Comparison of ENCODE assay signal across 1 cellular context in the genomic region with DNA sequence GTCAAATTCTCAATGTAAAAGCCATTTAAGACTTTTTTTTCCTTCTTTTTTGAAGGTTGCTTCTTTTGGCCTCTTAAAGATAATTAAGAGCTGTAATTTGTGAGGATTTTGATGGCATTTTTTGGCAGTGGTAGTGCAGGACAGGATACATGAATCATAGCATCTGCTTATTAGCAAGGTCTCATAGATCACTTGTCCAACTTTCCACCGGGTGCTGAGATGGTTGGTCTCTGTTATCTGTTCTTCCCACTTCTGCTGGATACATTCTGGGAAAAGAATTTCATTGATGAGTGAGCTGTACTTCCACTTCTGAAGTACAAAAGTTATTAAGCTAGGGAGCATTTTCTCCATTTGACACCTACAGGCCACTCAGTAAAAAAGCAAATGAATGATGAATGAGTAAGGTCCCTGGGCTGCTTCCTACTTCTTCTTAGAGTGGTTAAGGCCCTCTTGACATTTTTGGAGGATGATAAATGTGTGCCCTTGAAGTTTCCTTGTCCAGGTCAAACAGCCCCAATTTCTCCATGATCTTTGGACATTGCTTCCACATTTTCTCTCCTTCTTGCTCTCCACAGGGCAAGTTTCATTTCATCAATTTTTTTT.
TF ChIP-seq lines count a peak whose summit lies in the region.

No MANE protein-coding gene starts in this region.

TF ChIP-seq in SK-N-SH, 30 proteins besides CTCF, POLR2A, EP300 and RAD21 (continued from another document):
- TF ChIP-seq MEF2A (IDR thresholded peaks at IDR 0.05; ENCODE audit: borderline replicate concordance, low read depth) (no peak), NRF1 (IDR thresholded peaks at IDR 0.05; ENCODE audit: low read depth, low read length) (no peak), NFIC (IDR thresholded peaks at IDR 0.05; ENCODE audit: borderline replicate concordance) (peak; percentile 83), RXRA (IDR thresholded peaks at IDR 0.05; ENCODE audit: borderline replicate concordance, low read depth) (peak; percentile 19; the same call in 1 of the 2 replicates), FOXJ3 (CRISPR knock-in tag; IDR thresholded peaks at IDR 0.05) (no peak), SMC3 (IDR thresholded peaks at IDR 0.05; ENCODE audit: low read depth, low read length) (no peak), FOXM1 (IDR thresholded peaks at IDR 0.05; ENCODE audit: low read depth) (0 out of 2 replicates have a peak, but pooled peaks have one; percentile 43), YY1 (IDR thresholded peaks at IDR 0.05; ENCODE audit: low read depth) (no peak), ELF1 (IDR thresholded peaks at IDR 0.05) (no peak), MXI1 (IDR thresholded peaks at IDR 0.05; ENCODE audit: low read depth, low read length) (no peak), POLR2AphosphoS5 (IDR thresholded peaks at IDR 0.05; ENCODE audit: low read depth, low read length) (no peak), TCF12 (IDR thresholded peaks at IDR 0.05) (peak; percentile 89), CHD2 (IDR thresholded peaks at IDR 0.05; ENCODE audit: low read length, partially characterized antibody) (no peak), GATA2 (CRISPR knock-in tag; IDR thresholded peaks at IDR 0.05) (no peak), EZH2phosphoT487 (IDR thresholded peaks at IDR 0.05; ENCODE audit: borderline replicate concordance, low read depth) (no peak), RFX5 (IDR thresholded peaks at IDR 0.05; ENCODE audit: low read length) (no peak), SIN3A (IDR thresholded peaks at IDR 0.05; ENCODE audit: borderline replicate concordance, low read depth, low read length) (no peak)
- TF ChIP-seq, protein P1, sequence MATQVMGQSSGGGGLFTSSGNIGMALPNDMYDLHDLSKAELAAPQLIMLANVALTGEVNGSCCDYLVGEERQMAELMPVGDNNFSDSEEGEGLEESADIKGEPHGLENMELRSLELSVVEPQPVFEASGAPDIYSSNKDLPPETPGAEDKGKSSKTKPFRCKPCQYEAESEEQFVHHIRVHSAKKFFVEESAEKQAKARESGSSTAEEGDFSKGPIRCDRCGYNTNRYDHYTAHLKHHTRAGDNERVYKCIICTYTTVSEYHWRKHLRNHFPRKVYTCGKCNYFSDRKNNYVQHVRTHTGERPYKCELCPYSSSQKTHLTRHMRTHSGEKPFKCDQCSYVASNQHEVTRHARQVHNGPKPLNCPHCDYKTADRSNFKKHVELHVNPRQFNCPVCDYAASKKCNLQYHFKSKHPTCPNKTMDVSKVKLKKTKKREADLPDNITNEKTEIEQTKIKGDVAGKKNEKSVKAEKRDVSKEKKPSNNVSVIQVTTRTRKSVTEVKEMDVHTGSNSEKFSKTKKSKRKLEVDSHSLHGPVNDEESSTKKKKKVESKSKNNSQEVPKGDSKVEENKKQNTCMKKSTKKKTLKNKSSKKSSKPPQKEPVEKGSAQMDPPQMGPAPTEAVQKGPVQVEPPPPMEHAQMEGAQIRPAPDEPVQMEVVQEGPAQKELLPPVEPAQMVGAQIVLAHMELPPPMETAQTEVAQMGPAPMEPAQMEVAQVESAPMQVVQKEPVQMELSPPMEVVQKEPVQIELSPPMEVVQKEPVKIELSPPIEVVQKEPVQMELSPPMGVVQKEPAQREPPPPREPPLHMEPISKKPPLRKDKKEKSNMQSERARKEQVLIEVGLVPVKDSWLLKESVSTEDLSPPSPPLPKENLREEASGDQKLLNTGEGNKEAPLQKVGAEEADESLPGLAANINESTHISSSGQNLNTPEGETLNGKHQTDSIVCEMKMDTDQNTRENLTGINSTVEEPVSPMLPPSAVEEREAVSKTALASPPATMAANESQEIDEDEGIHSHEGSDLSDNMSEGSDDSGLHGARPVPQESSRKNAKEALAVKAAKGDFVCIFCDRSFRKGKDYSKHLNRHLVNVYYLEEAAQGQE (IDR thresholded peaks at IDR 0.05; ENCODE audit: low read depth, low read length): no peak
- TF ChIP-seq, protein P2, sequence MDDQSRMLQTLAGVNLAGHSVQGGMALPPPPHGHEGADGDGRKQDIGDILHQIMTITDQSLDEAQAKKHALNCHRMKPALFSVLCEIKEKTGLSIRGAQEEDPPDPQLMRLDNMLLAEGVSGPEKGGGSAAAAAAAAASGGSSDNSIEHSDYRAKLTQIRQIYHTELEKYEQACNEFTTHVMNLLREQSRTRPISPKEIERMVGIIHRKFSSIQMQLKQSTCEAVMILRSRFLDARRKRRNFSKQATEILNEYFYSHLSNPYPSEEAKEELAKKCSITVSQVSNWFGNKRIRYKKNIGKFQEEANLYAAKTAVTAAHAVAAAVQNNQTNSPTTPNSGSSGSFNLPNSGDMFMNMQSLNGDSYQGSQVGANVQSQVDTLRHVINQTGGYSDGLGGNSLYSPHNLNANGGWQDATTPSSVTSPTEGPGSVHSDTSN (IDR thresholded peaks at IDR 0.05): peak; percentile 88
- TF ChIP-seq, protein P3, sequence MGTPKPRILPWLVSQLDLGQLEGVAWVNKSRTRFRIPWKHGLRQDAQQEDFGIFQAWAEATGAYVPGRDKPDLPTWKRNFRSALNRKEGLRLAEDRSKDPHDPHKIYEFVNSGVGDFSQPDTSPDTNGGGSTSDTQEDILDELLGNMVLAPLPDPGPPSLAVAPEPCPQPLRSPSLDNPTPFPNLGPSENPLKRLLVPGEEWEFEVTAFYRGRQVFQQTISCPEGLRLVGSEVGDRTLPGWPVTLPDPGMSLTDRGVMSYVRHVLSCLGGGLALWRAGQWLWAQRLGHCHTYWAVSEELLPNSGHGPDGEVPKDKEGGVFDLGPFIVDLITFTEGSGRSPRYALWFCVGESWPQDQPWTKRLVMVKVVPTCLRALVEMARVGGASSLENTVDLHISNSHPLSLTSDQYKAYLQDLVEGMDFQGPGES (IDR thresholded peaks at IDR 0.05; ENCODE audit: low read depth, low read length): no peak
- TF ChIP-seq, protein P4, sequence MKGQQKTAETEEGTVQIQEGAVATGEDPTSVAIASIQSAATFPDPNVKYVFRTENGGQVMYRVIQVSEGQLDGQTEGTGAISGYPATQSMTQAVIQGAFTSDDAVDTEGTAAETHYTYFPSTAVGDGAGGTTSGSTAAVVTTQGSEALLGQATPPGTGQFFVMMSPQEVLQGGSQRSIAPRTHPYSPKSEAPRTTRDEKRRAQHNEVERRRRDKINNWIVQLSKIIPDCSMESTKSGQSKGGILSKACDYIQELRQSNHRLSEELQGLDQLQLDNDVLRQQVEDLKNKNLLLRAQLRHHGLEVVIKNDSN (IDR thresholded peaks at IDR 0.05; ENCODE audit: borderline replicate concordance, low read depth): no peak
- TF ChIP-seq, protein P5, sequence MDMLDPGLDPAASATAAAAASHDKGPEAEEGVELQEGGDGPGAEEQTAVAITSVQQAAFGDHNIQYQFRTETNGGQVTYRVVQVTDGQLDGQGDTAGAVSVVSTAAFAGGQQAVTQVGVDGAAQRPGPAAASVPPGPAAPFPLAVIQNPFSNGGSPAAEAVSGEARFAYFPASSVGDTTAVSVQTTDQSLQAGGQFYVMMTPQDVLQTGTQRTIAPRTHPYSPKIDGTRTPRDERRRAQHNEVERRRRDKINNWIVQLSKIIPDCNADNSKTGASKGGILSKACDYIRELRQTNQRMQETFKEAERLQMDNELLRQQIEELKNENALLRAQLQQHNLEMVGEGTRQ (IDR thresholded peaks at IDR 0.05; ENCODE audit: borderline replicate concordance, low read depth, low read length): no peak
